In the genomic region with DNA sequence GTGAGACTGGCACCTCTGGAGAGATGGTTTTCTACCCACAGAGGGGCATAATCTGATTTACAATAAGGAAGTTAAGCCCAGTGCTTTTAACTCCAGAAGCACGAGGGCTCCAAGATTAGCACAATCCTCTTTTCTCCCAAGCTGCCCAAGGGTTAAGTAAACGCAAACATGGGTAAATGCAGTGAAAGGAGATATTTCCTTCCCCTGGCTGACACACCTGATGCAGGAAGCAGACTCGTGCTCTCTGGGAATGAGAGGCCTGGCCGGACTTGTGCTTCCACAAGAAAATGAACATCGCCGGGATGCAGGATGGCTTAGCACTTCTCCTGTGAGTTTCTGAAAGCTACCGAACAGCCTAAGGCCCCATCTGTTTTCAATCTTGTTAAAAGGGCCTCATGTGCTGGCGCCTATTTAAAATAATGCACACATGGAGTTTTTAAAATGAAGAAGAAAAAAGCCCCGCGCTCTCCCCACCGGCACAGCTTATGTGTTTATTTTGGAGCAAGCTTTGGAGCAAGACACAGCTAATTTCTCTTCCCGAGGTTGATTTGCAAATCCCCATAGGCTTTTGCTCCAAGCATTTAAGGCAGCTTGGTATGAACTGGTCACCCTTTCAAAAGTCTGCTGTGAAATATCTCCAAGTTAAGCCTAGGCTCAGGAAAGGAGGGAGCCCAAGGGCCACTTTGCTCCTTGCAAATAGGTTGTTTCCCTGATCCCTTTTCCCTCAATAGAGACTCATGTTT, we compare ENCODE assay signal across 24 cellular contexts.
DNase-seq lines count a peak whose midpoint lies in the region; ATAC-seq and TF ChIP-seq lines count a peak whose summit lies in the region.
"Had no signal": no experiment of that assay in that cellular context is flagged by ENCODE, and none has a peak within 500 bp of the region (broad histone marks: within the 10 kb centered on the region; RNA-seq: fewer than 3 reads in every experiment).

No MANE protein-coding gene starts in this region.

- H3K4me1 ChIP-seq in right cardiac atrium (ENCODE audit: control insufficient read depth, insufficient read depth, low read length) = peaks cover 6% of the 10 kb centered on the region
- H3K4me1 ChIP-seq: Caco-2, right lobe of liver had no signal

- H3K4me3 Mint-ChIP-seq in neural crest cell = no peak overlapping the region
- H3K4me3 Mint-ChIP-seq: activated B cell treated with CpG ODN at 0.5 μM for 24 hours; activated naive CD8-positive, alpha-beta T cell treated with anti-CD3 and anti-CD28 coated beads for 36 hours; activated T-helper 1 cell treated with anti-CD3 and anti-CD28 coated beads, Interleukin-12 subunit alpha, Interleukin-12 subunit beta, Interleukin-2, Interleukin-4 antibody, amounts not matched to agents 30 ng/mL and 10 ng/mL and 1 ng/mL, durations not matched to agents 14 hours and 24 hours and 36 hours; B cell; T-helper 1 cell treated with Interleukin-12 subunit alpha and Interleukin-12 subunit beta and Interleukin-4 antibody, amounts not matched to agents 30 μg/mL and 1 μg/mL, for 36 hours had no signal

- H3K4me3 ChIP-seq in right cardiac atrium (ENCODE audit: low read length) = no peak overlapping the region
- H3K4me3 ChIP-seq: right lobe of liver, upper lobe of left lung had no signal

- 33% methylated on average over 12 of the region's 12 CpGs for whole genome bisulfite sequencing in right cardiac atrium

- no peaks in the 10 kb centered on the region for H3K27me3 ChIP-seq in right cardiac atrium (ENCODE audit: control insufficient read depth, insufficient read depth)
- H3K27me3 ChIP-seq: right lobe of liver, upper lobe of left lung had no signal

- in situ Hi-C loops in GM13976 (cut with MboI; ENCODE audit: low sequenced_read_pairs, unreplicated experiment) = no loop called here

- no peaks in the 10 kb centered on the region for H3K4me1 Mint-ChIP-seq in neural crest cell
- H3K4me1 Mint-ChIP-seq: activated B cell treated with CpG ODN at 0.5 μM for 24 hours; activated naive CD8-positive, alpha-beta T cell treated with anti-CD3 and anti-CD28 coated beads for 36 hours; B cell had no signal

- ATAC-seq in Right ventricle myocardium inferior = peak; percentile 37
- no peak for ATAC-seq in right cardiac atrium
- ATAC-seq in GM21529 (IDR thresholded peaks at IDR 0.05; ENCODE audit: unreplicated experiment) = no peak

- no peak for TF ChIP-seq CTCF in neural crest cell (conservative IDR thresholded peaks at IDR 0.05)
- no peak for TF ChIP-seq CTCF in GM13976 (IDR thresholded peaks at IDR 0.05; ENCODE audit: borderline replicate concordance, control extremely low read depth, extremely low read depth, insufficient read depth, missing control alignments)

- no peaks in the 10 kb centered on the region for H3K9me3 ChIP-seq in right cardiac atrium (ENCODE audit: control insufficient read depth, low read length)
- H3K9me3 ChIP-seq: Caco-2, right lobe of liver, upper lobe of left lung had no signal

- no peak for DNase-seq in Right ventricle myocardium inferior (ENCODE audit: missing footprints)
- no peak for DNase-seq in right cardiac atrium
- DNase-seq in fibroblast of the conjunctiva (ENCODE audit: low read depth) = peak; percentile 36
- DNase-seq in neural crest cell (ENCODE audit: low read depth, low spot score) = no peak
- DNase-seq in GM13976 (ENCODE audit: low spot score) = no peak
- no peak for DNase-seq in activated CD4-positive, alpha-beta T cell treated with anti-CD3 and anti-CD28 coated beads, Interleukin-2, amount 50 U/mL, for 4 hours
- DNase-seq in NCI-H2081 treated with DMSO at 0.1 percent for 48 hours (lab: John Stamatoyannopoulos, UW) = no peak
- DNase-seq: 8988T; activated B cell treated with CpG ODN at 0.5 μM for 24 hours; activated naive CD8-positive, alpha-beta T cell treated with anti-CD3 and anti-CD28 coated beads for 36 hours; Caco-2; cortex of kidney; GOT3; midbrain; NCI-H1092 treated with DMSO at 0.1 percent for 48 hours; NCI-H2081; NCI-H446 treated with DMSO at 0.1 percent for 48 hours; right lobe of liver; stimulated activated naive CD4-positive, alpha-beta T cell treated with Interleukin-2 at 50 U/mL for 16 hours; upper lobe of left lung had no signal

- H3K36me3 Mint-ChIP-seq in neural crest cell (ENCODE audit: low read depth) = no peaks in the 10 kb centered on the region
- H3K36me3 Mint-ChIP-seq: activated naive CD8-positive, alpha-beta T cell treated with anti-CD3 and anti-CD28 coated beads for 36 hours had no signal

- intact Hi-C loops in Right ventricle myocardium inferior (cut with DNase I) (no loop called here), right cardiac atrium (cut with DNase I) (no loop called here)

- H3K27me3 Mint-ChIP-seq in neural crest cell (ENCODE audit: low read depth) = no peaks in the 10 kb centered on the region
- H3K27me3 Mint-ChIP-seq: activated B cell treated with CpG ODN at 0.5 μM for 24 hours; activated naive CD8-positive, alpha-beta T cell treated with anti-CD3 and anti-CD28 coated beads for 36 hours had no signal

- H3K9me3 Mint-ChIP-seq in neural crest cell = no peaks in the 10 kb centered on the region
- H3K9me3 Mint-ChIP-seq: activated B cell treated with CpG ODN at 0.5 μM for 24 hours; activated naive CD8-positive, alpha-beta T cell treated with anti-CD3 and anti-CD28 coated beads for 36 hours; activated T-helper 1 cell treated with anti-CD3 and anti-CD28 coated beads, Interleukin-12 subunit alpha, Interleukin-12 subunit beta, Interleukin-2, Interleukin-4 antibody, amounts not matched to agents 30 ng/mL and 10 ng/mL and 1 ng/mL, durations not matched to agents 14 hours and 24 hours and 36 hours; T-helper 1 cell treated with Interleukin-12 subunit alpha and Interleukin-12 subunit beta and Interleukin-4 antibody, amounts not matched to agents 30 μg/mL and 1 μg/mL, for 36 hours had no signal

- peak overlapping the region; percentile 87 for H3K27ac Mint-ChIP-seq in neural crest cell (ENCODE audit: unreplicated experiment)
- H3K27ac Mint-ChIP-seq: activated B cell treated with CpG ODN at 0.5 μM for 24 hours; activated naive CD8-positive, alpha-beta T cell treated with anti-CD3 and anti-CD28 coated beads for 36 hours; activated T-helper 1 cell treated with anti-CD3 and anti-CD28 coated beads, Interleukin-12 subunit alpha, Interleukin-12 subunit beta, Interleukin-2, Interleukin-4 antibody, amounts not matched to agents 30 ng/mL and 10 ng/mL and 1 ng/mL, durations not matched to agents 14 hours and 24 hours and 36 hours; B cell; T-helper 1 cell treated with Interleukin-12 subunit alpha and Interleukin-12 subunit beta and Interleukin-4 antibody, amounts not matched to agents 30 μg/mL and 1 μg/mL, for 36 hours had no signal

- H3K27ac ChIP-seq in right cardiac atrium (ENCODE audit: low read length) = no peak overlapping the region
